In genomic region chr11:96156379-96156722, GRCh38 we compare ENCODE assay signal across 8 cellular contexts.
DNase-seq lines count a peak whose midpoint lies in the region; ATAC-seq and TF ChIP-seq lines count a peak whose summit lies in the region.

No MANE protein-coding gene starts in this region.

- H3K27ac Mint-ChIP-seq in activated CD4-positive, alpha-beta T cell treated with anti-CD3 and anti-CD28 coated beads, Interleukin-2, amount 10 ng/mL, durations not matched to agents 24 days and 14 days = peak overlapping the region; percentile 95
- H3K27ac Mint-ChIP-seq in memory B cell = peak overlapping the region; percentile 53

- H3K27me3 ChIP-seq in brain microvascular endothelial cell (replicated peaks) (no peaks in the 10 kb centered on the region), tibial artery (no peaks in the 10 kb centered on the region), H7 (ENCODE audit: control insufficient read depth, insufficient read depth, low read length) (no peaks in the 10 kb centered on the region)

- no peaks in the 10 kb centered on the region for H3K27me3 Mint-ChIP-seq in activated CD4-positive, alpha-beta T cell treated with anti-CD3 and anti-CD28 coated beads, Interleukin-2, amount 10 ng/mL, durations not matched to agents 24 days and 14 days
- H3K27me3 Mint-ChIP-seq in memory B cell = no peaks in the 10 kb centered on the region

- H3K9me3 ChIP-seq in tibial artery = no peaks in the 10 kb centered on the region

- intact Hi-C loops in activated CD4-positive, alpha-beta T cell treated with anti-CD3 and anti-CD28 coated beads, Interleukin-2, amount 10 ng/mL, durations not matched to agents 24 days and 14 days (cut with micrococcal nuclease) = loop anchor here (1.0 kb wide), 5 partner anchors 32 to 232 kb away; partner anchors contain the start of genes MAML2 and MTMR2
- intact Hi-C loops in tibial artery (cut with DNase I; ENCODE audit: low total_unique reads) = no loop called here

- H3K4me1 ChIP-seq in tibial artery = peaks cover 0 to 69% (median 58%) of the 10 kb centered on the region in 4 donors

- peak overlapping the region; percentile 95 for H3K27ac ChIP-seq in brain microvascular endothelial cell
- peak overlapping the region; percentile 65 to 73 for H3K27ac ChIP-seq in tibial artery

- ATAC-seq in memory B cell (ENCODE audit: low read depth) = no peak
- no peak for ATAC-seq in GM18502 (IDR thresholded peaks at IDR 0.05; ENCODE audit: poor library complexity, unreplicated experiment)

- TF ChIP-seq CTCF in brain microvascular endothelial cell (IDR thresholded peaks at IDR 0.05; ENCODE audit: low read depth, low read length, missing control alignments) (no peak), tibial artery (IDR thresholded peaks at IDR 0.05) (no peak), GM13977 (IDR thresholded peaks at IDR 0.05; ENCODE audit: extremely low read depth, insufficient read depth, missing control alignments) (no peak)

- H3K4me3 ChIP-seq in brain microvascular endothelial cell (ENCODE audit: low read depth, low read length) (no peak overlapping the region), tibial artery (peak overlapping the region in 1 of 2 donors; percentile 11), H7 (ENCODE audit: insufficient read depth, low read depth, low read length) (no peak overlapping the region)

- H3K36me3 ChIP-seq in brain microvascular endothelial cell (replicated peaks) = no peaks in the 10 kb centered on the region
- H3K36me3 ChIP-seq in tibial artery = no peaks in the 10 kb centered on the region
- H3K36me3 ChIP-seq in H7 (replicated peaks; ENCODE audit: control insufficient read depth, insufficient read depth, low read length) = no peaks in the 10 kb centered on the region

- no peaks in the 10 kb centered on the region for H3K36me3 Mint-ChIP-seq in activated CD4-positive, alpha-beta T cell treated with anti-CD3 and anti-CD28 coated beads, Interleukin-2, amount 10 ng/mL, durations not matched to agents 24 days and 14 days (ENCODE audit: low read depth)
- H3K36me3 Mint-ChIP-seq in memory B cell = peaks cover 8% of the 10 kb centered on the region

- in situ Hi-C loops in brain microvascular endothelial cell (cut with HindIII; ENCODE audit: low pct_ligation_motif_present, low sequenced_read_pairs) = no loop called here
- in situ Hi-C loops in GM13977 (cut with MboI; ENCODE audit: low pct_unique_long_range_greater_than_20kb, low sequenced_read_pairs, unreplicated experiment) = no loop called here

- DNase-seq in activated CD4-positive, alpha-beta T cell treated with anti-CD3 and anti-CD28 coated beads, Interleukin-2, amount 10 ng/mL, durations not matched to agents 24 days and 14 days = no peak
- no peak for DNase-seq in activated CD4-positive, alpha-beta T cell treated with anti-CD3 and anti-CD28 coated beads for 4 hours
- no peak for DNase-seq in brain microvascular endothelial cell
- DNase-seq in memory B cell (ENCODE audit: low spot score in 2 of 2) = no peak
- peak in 1 of 2 donors; percentile 57 for DNase-seq in tibial artery
- DNase-seq in H7 = no peak
- DNase-seq in GM13977 (ENCODE audit: low spot score) = no peak

- H3K9me3 Mint-ChIP-seq in activated CD4-positive, alpha-beta T cell treated with anti-CD3 and anti-CD28 coated beads, Interleukin-2, amount 10 ng/mL, durations not matched to agents 24 days and 14 days = no peaks in the 10 kb centered on the region
- H3K9me3 Mint-ChIP-seq in memory B cell = no peaks in the 10 kb centered on the region

- peaks cover 54% of the 10 kb centered on the region for H3K4me1 Mint-ChIP-seq in activated CD4-positive, alpha-beta T cell treated with anti-CD3 and anti-CD28 coated beads, Interleukin-2, amount 10 ng/mL, durations not matched to agents 24 days and 14 days
- peaks cover 24% of the 10 kb centered on the region for H3K4me1 Mint-ChIP-seq in memory B cell

- H3K4me3 Mint-ChIP-seq in activated CD4-positive, alpha-beta T cell treated with anti-CD3 and anti-CD28 coated beads, Interleukin-2, amount 10 ng/mL, durations not matched to agents 24 days and 14 days = peak overlapping the region; percentile 65
- no peak overlapping the region for H3K4me3 Mint-ChIP-seq in memory B cell
